Comparison of ENCODE assay signal across 11 cellular contexts in the genomic region with DNA sequence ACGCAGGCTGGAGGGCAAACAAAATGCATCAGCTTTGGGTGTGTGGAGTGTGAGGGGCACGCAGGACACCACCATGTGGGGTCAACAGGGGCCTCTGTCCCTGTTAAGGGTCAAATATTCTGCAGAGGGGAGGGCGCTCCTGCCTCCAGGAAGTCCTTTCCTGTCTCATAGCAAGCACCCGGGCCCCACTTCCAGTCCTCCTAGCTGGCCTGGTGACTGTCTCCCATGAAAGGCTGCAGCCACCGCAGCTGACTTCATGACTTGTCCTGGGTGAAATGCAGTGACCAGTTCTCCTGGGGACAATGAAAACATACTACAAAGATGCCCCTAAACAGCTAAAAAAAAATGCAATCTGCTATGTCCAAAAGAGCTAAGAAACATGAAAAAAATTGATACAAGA.
"Had no signal": no experiment of that assay in that cellular context is flagged by ENCODE, and none has a peak within 500 bp of the region (broad histone marks: within the 10 kb centered on the region; RNA-seq: fewer than 3 reads in every experiment).

No MANE protein-coding gene starts in this region.

- H3K4me2 ChIP-seq: smooth muscle cell had no signal

- H3K4me1 ChIP-seq: colonic mucosa had no signal

- H3K4me3 ChIP-seq: ascending aorta, cardiac muscle cell, colonic mucosa, heart right ventricle, left lung, smooth muscle cell had no signal

- H3K27ac Mint-ChIP-seq: activated naive CD8-positive, alpha-beta T cell treated with anti-CD3 and anti-CD28 coated beads for 36 hours had no signal

- H3K27ac ChIP-seq: ascending aorta, cardiac muscle cell, colonic mucosa, heart right ventricle had no signal

- H3K27me3 ChIP-seq: ascending aorta, cardiac muscle cell, colonic mucosa, heart right ventricle, left lung had no signal

- ATAC-seq: heart right ventricle; stimulated activated memory B cell treated with anti-CD40 and anti-IgM and Interleukin-4, amounts not matched to agents 10 μg/mL and 1 μg/mL and 100 μg/mL, for 72 hours had no signal

- H3K36me3 ChIP-seq: ascending aorta, cardiac muscle cell, colonic mucosa had no signal

- H3K9me3 ChIP-seq: ascending aorta, colonic mucosa, heart right ventricle, left lung had no signal

- DNase-seq: activated gamma-delta T cell; activated naive CD8-positive, alpha-beta T cell treated with anti-CD3 and anti-CD28 coated beads for 36 hours; colonic mucosa; effector CD4-positive, alpha-beta T cell; heart right ventricle; left lung; trophoblast cell had no signal

- H3K27me3 Mint-ChIP-seq: activated naive CD8-positive, alpha-beta T cell treated with anti-CD3 and anti-CD28 coated beads for 36 hours; stimulated activated memory B cell treated with anti-CD40 and anti-IgM and Interleukin-4, amounts not matched to agents 10 μg/mL and 1 μg/mL and 100 μg/mL, for 72 hours had no signal

- H3K4me3 Mint-ChIP-seq: activated naive CD8-positive, alpha-beta T cell treated with anti-CD3 and anti-CD28 coated beads for 36 hours had no signal
